13 cellular contexts compared by ENCODE assay signal in genomic region chr5:17146280-17146841, GRCh38.
"Had no signal": no experiment of that assay in that cellular context is flagged by ENCODE, and none has a peak within 500 bp of the region (broad histone marks: within the 10 kb centered on the region; RNA-seq: fewer than 3 reads in every experiment).

No MANE protein-coding gene starts in this region.

- H3K4me3 ChIP-seq: coronary artery, esophagus squamous epithelium, thoracic aorta, upper lobe of right lung had no signal

- H3K36me3 ChIP-seq: brain microvascular endothelial cell, esophagus squamous epithelium, thoracic aorta, upper lobe of right lung had no signal

- H3K4me1 ChIP-seq: upper lobe of right lung had no signal

- ATAC-seq: stimulated activated effector memory CD8-positive, alpha-beta T cell treated with anti-CD3 and anti-CD28 coated beads, Interleukin-12 subunit alpha, Interleukin-12 subunit beta, amount 100 ng/mL, for 72 hours; upper lobe of right lung had no signal

- H3K9me3 ChIP-seq: esophagus squamous epithelium, thoracic aorta, upper lobe of right lung had no signal

- H3K27me3 ChIP-seq: brain microvascular endothelial cell, esophagus squamous epithelium, upper lobe of right lung had no signal

- DNase-seq: activated CD4-positive, alpha-beta T cell treated with anti-CD3 and anti-CD28 coated beads, Interleukin-2, amount 10 ng/mL, durations not matched to agents 7 days and 5 days; activated CD4-positive, CD25-positive, alpha-beta regulatory T cell; activated CD8-positive, alpha-beta memory T cell treated with anti-CD3 and anti-CD28 coated beads for 24 hours; activated naive CD8-positive, alpha-beta T cell treated with anti-CD3 and anti-CD28 coated beads, Interleukin-2, amount 10 ng/mL, durations not matched to agents 7 days and 5 days; esophagus squamous epithelium; hippocampal formation; immature natural killer cell; nephron progenitor cell; upper lobe of right lung had no signal

- H3K27ac ChIP-seq: brain microvascular endothelial cell, coronary artery, esophagus squamous epithelium, thoracic aorta, upper lobe of right lung had no signal
